In the genomic region with DNA sequence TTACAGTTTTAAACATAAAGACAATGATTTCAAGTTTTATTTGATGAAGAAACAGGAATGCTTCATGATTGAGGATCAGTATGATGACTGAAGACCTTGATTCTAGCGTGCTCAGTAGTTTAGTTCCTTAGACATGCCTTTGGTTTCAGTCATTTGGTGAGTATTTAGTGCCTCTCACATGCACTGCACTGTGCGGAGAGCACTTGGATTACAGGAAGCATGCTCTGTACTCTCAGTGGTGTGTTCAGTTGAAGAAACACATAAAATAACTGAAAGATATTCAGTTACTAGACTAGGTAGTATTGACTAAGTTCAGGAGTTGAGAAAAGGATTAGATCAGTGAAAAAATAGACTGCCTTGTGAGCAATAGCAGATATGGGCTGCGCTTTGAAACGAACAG, we compare ENCODE assay signal across 14 cellular contexts. TPM values are rescaled to one million over a fixed set of nuclear protein-coding genes. Genes with fewer than 3 reads are reported as not detected.
DNase-seq lines count a peak whose midpoint lies in the region; FAIRE-seq and TF ChIP-seq lines count a peak whose summit lies in the region.
"Had no signal": no experiment of that assay in that cellular context is flagged by ENCODE, and none has a peak within 500 bp of the region (broad histone marks: within the 10 kb centered on the region; RNA-seq: fewer than 3 reads in every experiment).

No MANE protein-coding gene starts in this region.

- WGBS in adrenal gland, 4 donors, result 79 to 86% (median 83%) methylated on average over 4 of the region's 4 CpGs

- H3K9me3 ChIP-seq in adrenal gland (replicated peaks in 1 of 3), result no peaks in the 10 kb centered on the region

- H3K27me3 Mint-ChIP-seq in HFFc6 (ENCODE audit: insufficient read depth), result no peaks in the 10 kb centered on the region; the same call in 1 of the 2 replicates
- no peaks in the 10 kb centered on the region for H3K27me3 Mint-ChIP-seq in nephron progenitor cell (ENCODE audit: low read depth, poor library complexity)
- H3K27me3 Mint-ChIP-seq: stimulated activated memory B cell treated with anti-CD40 and anti-IgM and Interleukin-4, amounts not matched to agents 10 μg/mL and 1 μg/mL and 100 μg/mL, for 72 hours had no signal

- no peaks in the 10 kb centered on the region for H3K9me3 Mint-ChIP-seq in HFFc6
- no peaks in the 10 kb centered on the region for H3K9me3 Mint-ChIP-seq in nephron progenitor cell
- H3K9me3 Mint-ChIP-seq: stimulated activated memory B cell treated with anti-CD40 and anti-IgM and Interleukin-4, amounts not matched to agents 10 μg/mL and 1 μg/mL and 100 μg/mL, for 72 hours had no signal

- DNase-seq in EH (ENCODE audit: low read depth) (peak; percentile 57), HFFc6 (peak; percentile 37), adrenal gland (no peak), nephron progenitor cell (no peak), COLO668 (lab: John Stamatoyannopoulos, UW; ENCODE audit: unreplicated experiment) (no peak), NCI-H1694 treated with DMSO at 0.1 percent for 48 hours (lab: John Stamatoyannopoulos, UW) (no peak), GM19239 (ENCODE audit: insufficient read length, low spot score) (no peak), NCI-H748 treated with DMSO at 0.1 percent for 48 hours (lab: John Stamatoyannopoulos, UW) (no peak)
- DNase-seq: central memory CD4-positive, alpha-beta T cell; COR-L47; NCI-H2081 had no signal

- no peak overlapping the region for H3K4me3 ChIP-seq in adrenal gland

- TF ChIP-seq CTCF in HFFc6 (IDR thresholded peaks at IDR 0.05) (no peak), adrenal gland (IDR thresholded peaks at IDR 0.05) (no peak), nephron progenitor cell (IDR thresholded peaks at IDR 0.05) (no peak)

- no peak for FAIRE-seq in GM19239 (lab: Jason Lieb, UNC)
- FAIRE-seq: keratinocyte had no signal

- H3K4me1 Mint-ChIP-seq in HFFc6 (ENCODE audit: low read depth) (peaks cover 43% of the 10 kb centered on the region), nephron progenitor cell (peaks cover 12% of the 10 kb centered on the region)

- peaks cover 0 to 18% of the 10 kb centered on the region in 2 donors for H3K4me1 ChIP-seq in adrenal gland (replicated peaks in 1 of 2)

- H3K27ac ChIP-seq in adrenal gland, result peak overlapping the region in 4 of 5 donors; percentile 20 to 84 (median 70)
- H3K27ac ChIP-seq: KMS-11 had no signal

- peaks cover 0 to 71% of the 10 kb centered on the region in 2 donors for H3K36me3 ChIP-seq in adrenal gland (replicated peaks in 1 of 2)

- intact Hi-C loops in adrenal gland (cut with DNase I), result loop anchor here (5.0 to 10.0 kb wide), 2 partner anchors 38 to 101 kb away; no protein-coding TSS in a partner anchor

- H3K36me3 Mint-ChIP-seq in HFFc6 (ENCODE audit: low read depth) (peaks cover 53% of the 10 kb centered on the region), nephron progenitor cell (ENCODE audit: low read depth) (peaks cover 68% of the 10 kb centered on the region)

- H3K27me3 ChIP-seq in adrenal gland, result no peaks in the 10 kb centered on the region

- TF ChIP-seq POLR2A in adrenal gland (IDR thresholded peaks at IDR 0.05), result no peak

- H3K4me3 Mint-ChIP-seq in HFFc6, result peak overlapping the region; percentile 69
- H3K4me3 Mint-ChIP-seq in nephron progenitor cell, result no peak overlapping the region
- H3K4me3 Mint-ChIP-seq: stimulated activated memory B cell treated with anti-CD40 and anti-IgM and Interleukin-4, amounts not matched to agents 10 μg/mL and 1 μg/mL and 100 μg/mL, for 72 hours had no signal

- H3K27ac Mint-ChIP-seq in HFFc6 (peak overlapping the region; percentile 95), nephron progenitor cell (peak overlapping the region; percentile 5)
- H3K27ac Mint-ChIP-seq: stimulated activated memory B cell treated with anti-CD40 and anti-IgM and Interleukin-4, amounts not matched to agents 10 μg/mL and 1 μg/mL and 100 μg/mL, for 72 hours had no signal

RNA-seq across cellular contexts. Expression of gene RBM17, which starts 25.5 kb away (rescaled TPM):
- 10 to 100 TPM; 53.4 to 75.2 (median 66.3) TPM for total RNA-seq in HFFc6 (2021; fragmentation: NEBNext Ultra II Directional; extraction: Animal tissue kit (Norgen Biotek cat#: 25700))
- 10 to 100 TPM; 31.9 to 72.1 (median 60.6) TPM for total RNA-seq in adrenal gland
- 100 to 1,000 TPM in 2 of 3 donors, 10 to 100 TPM in 1; 92.4 to 123 (median 101) TPM for polyA plus RNA-seq in adrenal gland

RNA-seq across cellular contexts. Expression of gene IL2RA, which starts 52.1 kb away (rescaled TPM):
- total RNA-seq in HFFc6 (2021; fragmentation: NEBNext Ultra II Directional; extraction: Animal tissue kit (Norgen Biotek cat#: 25700)), result not detected
- 10 to 100 TPM in 3 of 8 donors, 1 to 10 TPM in 3, under 1 TPM in 2; 0.14 to 57.9 (median 6.9) TPM for total RNA-seq in adrenal gland
- polyA plus RNA-seq in adrenal gland, result 1 to 10 TPM in 2 of 3 donors, under 1 TPM in 1; 0.24 to 1.7 (median 1.3) TPM
- polyA plus RNA-seq: keratinocyte had no signal

Comparison
In these comparisons a context has a peak if more than half of its experiments do, and no peak if none do; other contexts are left out.
1. DNase-seq: peak in EH (single experiment) and HFFc6 (single experiment); none in adrenal gland (0 of 7), nephron progenitor cell (single experiment), COLO668 (single experiment), NCI-H1694 treated with DMSO at 0.1 percent for 48 hours (single experiment), GM19239 (single experiment) and NCI-H748 treated with DMSO at 0.1 percent for 48 hours (single experiment).